ENCODE assay signal across 20 cellular contexts in the genomic region with DNA sequence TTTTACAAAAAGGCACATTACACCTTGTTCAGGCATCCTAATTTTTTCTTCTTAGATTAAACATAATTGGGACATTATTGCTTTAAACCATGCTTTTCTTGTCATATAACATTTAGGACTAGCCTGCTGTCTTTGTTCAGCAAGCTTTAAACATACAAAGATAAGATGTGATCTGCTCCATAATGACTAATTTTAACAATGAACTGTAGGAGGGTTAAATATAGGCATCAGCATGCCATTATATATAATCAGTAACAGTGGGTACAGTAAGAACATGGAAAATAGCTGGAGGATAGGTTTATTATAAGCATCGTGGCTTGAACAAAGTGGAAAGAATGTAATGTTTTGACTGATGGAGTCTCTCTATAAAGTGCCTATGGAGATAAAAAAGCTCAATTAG.
"Had no signal": no experiment of that assay in that cellular context is flagged by ENCODE, and none has a peak within 500 bp of the region (broad histone marks: within the 10 kb centered on the region; RNA-seq: fewer than 3 reads in every experiment).

No MANE protein-coding gene starts in this region.

- H3K27me3 ChIP-seq: adrenal gland, spleen, upper lobe of left lung had no signal

- H3K9me3 ChIP-seq: adrenal gland, lower lobe of right lung, spleen, thoracic aorta, upper lobe of left lung had no signal

- ATAC-seq: lower lobe of right lung; stimulated activated memory B cell treated with anti-CD40 and anti-IgM and Interleukin-4, amounts not matched to agents 10 μg/mL and 1 μg/mL and 100 μg/mL, for 72 hours had no signal

- DNase-seq: activated CD4-positive, alpha-beta T cell treated with anti-CD3 and anti-CD28 coated beads for 1 hour; activated CD8-positive, alpha-beta memory T cell treated with anti-CD3 and anti-CD28 coated beads for 24 hours; activated CD8-positive, alpha-beta memory T cell treated with anti-CD3 and anti-CD28 coated beads, Interleukin-2, amount 50 U/mL, for 48 hours; activated effector memory CD4-positive, alpha-beta T cell treated with anti-CD3 and anti-CD28 coated beads, Interleukin-2, amount 50 U/mL, for 16 hours; activated T-cell treated with anti-CD3 and anti-CD28 coated beads, Interleukin-2, amount 50 U/mL, for 48 hours; adrenal gland; dermis blood vessel endothelial cell; effector memory CD4-positive, alpha-beta T cell; hippocampal formation; islet precursor cell; lower lobe of right lung; nucleus accumbens; posterior cingulate gyrus; retina; spleen; stimulated activated CD4-positive, alpha-beta T cell treated with anti-CD3 and anti-CD28 coated beads, Interleukin-4, amount 100 ng/mL, for 4 hours; upper lobe of left lung; WERI-Rb-1 had no signal

- H3K27ac ChIP-seq: adrenal gland, lower lobe of right lung, spleen, thoracic aorta, upper lobe of left lung, WERI-Rb-1 had no signal

- H3K4me1 ChIP-seq: adrenal gland, lower lobe of right lung, spleen, upper lobe of left lung had no signal

- H3K36me3 ChIP-seq: adrenal gland, lower lobe of right lung, spleen, thoracic aorta, upper lobe of left lung, WERI-Rb-1 had no signal

- H3K4me3 ChIP-seq: adrenal gland, lower lobe of right lung, spleen, thoracic aorta, upper lobe of left lung had no signal
